ENCODE assay signal across 8 cellular contexts in the genomic region with DNA sequence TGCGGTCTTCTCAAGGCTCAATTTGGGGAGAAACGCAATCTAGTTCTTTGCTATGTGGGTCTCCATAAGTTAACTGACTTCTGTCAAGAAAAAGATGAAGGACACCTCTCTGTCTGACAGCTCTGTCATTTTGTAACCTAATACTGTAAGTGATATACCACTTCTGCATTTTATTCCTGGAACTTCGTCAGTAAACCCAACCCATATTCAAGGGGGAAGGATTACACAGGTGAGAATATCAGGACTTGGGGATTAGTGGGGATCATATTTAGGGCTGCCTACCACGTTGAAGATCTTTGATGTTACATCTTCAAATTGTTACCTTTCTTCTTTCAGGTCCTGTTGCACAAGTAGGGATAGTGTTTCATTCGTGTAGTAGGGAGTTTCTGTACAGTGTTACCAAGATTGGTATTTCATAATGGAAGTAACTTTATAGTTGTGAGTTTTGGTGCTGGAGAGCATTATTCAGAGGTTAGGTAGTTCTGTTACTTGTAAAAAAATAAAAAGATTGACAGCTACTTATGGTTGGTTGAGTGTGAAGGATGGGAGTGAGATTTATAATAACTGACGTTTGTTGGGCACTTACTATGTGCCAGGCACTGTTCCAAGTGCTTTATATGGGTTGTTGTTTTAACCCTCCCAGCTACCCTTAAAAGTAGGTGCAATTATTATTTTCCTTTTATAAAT. TPM values are rescaled to one million over a fixed set of nuclear protein-coding genes. Genes with fewer than 3 reads are reported as not detected.
A peak's percentile ranks its signal among the peaks of the same experiment; 100 is the strongest.
DNase-seq lines count a peak whose midpoint lies in the region; ATAC-seq and TF ChIP-seq lines count a peak whose summit lies in the region.

No MANE protein-coding gene starts in this region.

- no TSS peak for BruUV-seq in PC-3 (replicated peaks; lab: Mats Ljungman, UMichigan)

- H3K36me3 ChIP-seq in PC-3 (ENCODE audit: low read depth, low read length): no peaks in the 10 kb centered on the region
- peaks cover 3 to 11% (median 8%) of the 10 kb centered on the region in 5 donors for H3K36me3 ChIP-seq in subcutaneous abdominal adipose tissue (ENCODE audit: control insufficient read depth in 5 of 5, insufficient read depth in 5 of 5, low read length in 5 of 5)

- ATAC-seq in activated T-cell treated with anti-CD3 and anti-CD28 coated beads, Interleukin-2, amount 50 U/mL, for 72 hours (replicated peaks in 1 of 2): peak in 1 of 2 donors; percentile 7
- ATAC-seq in PC-3 (no peak), foreskin keratinocyte (no peak), GM18519 (IDR thresholded peaks at IDR 0.05; ENCODE audit: low FRiP score, unreplicated experiment) (no peak), HG03520 (IDR thresholded peaks at IDR 0.05; ENCODE audit: unreplicated experiment) (no peak)

- H3K4me2 ChIP-seq in PC-3 (ENCODE audit: low read length): peak overlapping the region; percentile 88

- CTCF ChIA-PET in PC-3 (lab: Charles Lee): interaction anchor here (0.6 kb wide), 2 partner anchors 648 to 736 kb away, joined by 3 read pairs; no protein-coding TSS in a partner anchor

- peaks cover 45% of the 10 kb centered on the region for H3K4me1 Mint-ChIP-seq in activated T-cell treated with anti-CD3 and anti-CD28 coated beads, Interleukin-2, amount 50 U/mL, for 72 hours (ENCODE audit: low read depth)

- POLR2A ChIA-PET in PC-3 (lab: Charles Lee; ENCODE audit: unreplicated experiment): no interaction called here

- peaks cover 40% of the 10 kb centered on the region for H3K79me2 ChIP-seq in PC-3 (ENCODE audit: low read length)

- TF ChIP-seq CTCF in PC-3 (conservative IDR thresholded peaks at IDR 0.05; ENCODE audit: low read depth, low read length) (no peak), foreskin keratinocyte (conservative IDR thresholded peaks at IDR 0.05) (no peak)

- H3K36me3 Mint-ChIP-seq in activated T-cell treated with anti-CD3 and anti-CD28 coated beads, Interleukin-2, amount 50 U/mL, for 72 hours (ENCODE audit: insufficient read depth in 2 of 2): no peaks in the 10 kb centered on the region

- no peaks in the 10 kb centered on the region for H3K9me3 ChIP-seq in PC-3 (ENCODE audit: low read length)
- no peaks in the 10 kb centered on the region for H3K9me3 ChIP-seq in subcutaneous abdominal adipose tissue (ENCODE audit: control insufficient read depth in 5 of 5, low read length in 5 of 5)

- no peaks in the 10 kb centered on the region for H3K9me3 Mint-ChIP-seq in activated T-cell treated with anti-CD3 and anti-CD28 coated beads, Interleukin-2, amount 50 U/mL, for 72 hours

- DNase-seq in activated T-cell treated with anti-CD3 and anti-CD28 coated beads, Interleukin-2, amount 50 U/mL, for 72 hours: no peak
- no peak for DNase-seq in activated T-cell treated with anti-CD3 and anti-CD28 coated beads, Interleukin-2, amount 50 U/mL, for 1 hour
- DNase-seq in PC-3 (no peak), foreskin keratinocyte (no peak), AG20443 (ENCODE audit: low spot score) (no peak)

- no peak overlapping the region for H2AFZ ChIP-seq in PC-3 (ENCODE audit: low read length)

- peaks cover 13% of the 10 kb centered on the region for H3F3A ChIP-seq in PC-3 (ENCODE audit: low read length, unreplicated experiment)

- no peak overlapping the region for H3K27ac ChIP-seq in PC-3 (ENCODE audit: low read length)
- peak overlapping the region; percentile 97 for H3K27ac ChIP-seq in foreskin keratinocyte
- no peak overlapping the region for H3K27ac ChIP-seq in subcutaneous abdominal adipose tissue (ENCODE audit: low read depth, low read length)

- H3K4me3 ChIP-seq in PC-3 (ENCODE audit: low read length) (peak overlapping the region; percentile 81), subcutaneous abdominal adipose tissue (ENCODE audit: low read depth in 1 of 5, low read length in 5 of 5) (peak overlapping the region; percentile 96 to 100 (median 97))

- peaks cover 54% of the 10 kb centered on the region for H3K4me1 ChIP-seq in PC-3 (ENCODE audit: insufficient read depth, low read length)
- peaks cover 12% of the 10 kb centered on the region for H3K4me1 ChIP-seq in foreskin keratinocyte
- H3K4me1 ChIP-seq in subcutaneous abdominal adipose tissue (ENCODE audit: control insufficient read depth in 5 of 5, insufficient read depth in 5 of 5, low read length in 5 of 5): peaks cover 5 to 25% (median 24%) of the 10 kb centered on the region in 5 donors

- no peaks in the 10 kb centered on the region for H3K27me3 Mint-ChIP-seq in activated T-cell treated with anti-CD3 and anti-CD28 coated beads, Interleukin-2, amount 50 U/mL, for 72 hours (ENCODE audit: low read depth)

- peaks cover 25% of the 10 kb centered on the region; the same call in 1 of the 2 replicates for H4K20me1 ChIP-seq in PC-3 (ENCODE audit: low read length)

- peak overlapping the region; percentile 93 to 96 for H3K4me3 Mint-ChIP-seq in activated T-cell treated with anti-CD3 and anti-CD28 coated beads, Interleukin-2, amount 50 U/mL, for 72 hours

- peaks cover 21% of the 10 kb centered on the region; the same call in 1 of the 2 replicates for H3K27me3 ChIP-seq in PC-3 (ENCODE audit: low read length)
- no peaks in the 10 kb centered on the region for H3K27me3 ChIP-seq in foreskin keratinocyte
- H3K27me3 ChIP-seq in subcutaneous abdominal adipose tissue (ENCODE audit: control insufficient read depth in 5 of 5, insufficient read depth in 4 of 5, low read length in 5 of 5): no peaks in the 10 kb centered on the region

- H3K9ac ChIP-seq in PC-3 (ENCODE audit: low read length): no peak overlapping the region
- peak overlapping the region in 3 of 5 donors; percentile 95 to 100 (median 99) for H3K9ac ChIP-seq in subcutaneous abdominal adipose tissue (ENCODE audit: low read length in 5 of 5)

- intact Hi-C loops in PC-3 (cut with micrococcal nuclease): loop anchor here (5.0 to 10.0 kb wide), 3 partner anchors 714 to 1514 kb away; a partner anchor contains a TSS

- no peaks in the 10 kb centered on the region for H3K9me2 ChIP-seq in PC-3 (replicated peaks; ENCODE audit: low read length)

- peak overlapping the region; percentile 43 for H3K27ac Mint-ChIP-seq in activated T-cell treated with anti-CD3 and anti-CD28 coated beads, Interleukin-2, amount 50 U/mL, for 72 hours

RNA-seq across cellular contexts. Expression of a gene that starts 1.6 kb away (rescaled TPM):
- total RNA-seq in activated T-cell treated with anti-CD3 and anti-CD28 coated beads, Interleukin-2, amount 50 U/mL, for 72 hours: 10 to 100 TPM; 14.2 to 15.0 TPM
- 17.8 and 28.6 TPM in 2 replicates for total RNA-seq in PC-3 (2014; rRNA removed)
- 8.9 and 9.3 TPM in 2 replicates for total RNA-seq in foreskin keratinocyte
- polyA plus RNA-seq in foreskin keratinocyte: 3.9 TPM in 2 replicates
